ENCODE assay signal across 8 cellular contexts in the genomic region with DNA sequence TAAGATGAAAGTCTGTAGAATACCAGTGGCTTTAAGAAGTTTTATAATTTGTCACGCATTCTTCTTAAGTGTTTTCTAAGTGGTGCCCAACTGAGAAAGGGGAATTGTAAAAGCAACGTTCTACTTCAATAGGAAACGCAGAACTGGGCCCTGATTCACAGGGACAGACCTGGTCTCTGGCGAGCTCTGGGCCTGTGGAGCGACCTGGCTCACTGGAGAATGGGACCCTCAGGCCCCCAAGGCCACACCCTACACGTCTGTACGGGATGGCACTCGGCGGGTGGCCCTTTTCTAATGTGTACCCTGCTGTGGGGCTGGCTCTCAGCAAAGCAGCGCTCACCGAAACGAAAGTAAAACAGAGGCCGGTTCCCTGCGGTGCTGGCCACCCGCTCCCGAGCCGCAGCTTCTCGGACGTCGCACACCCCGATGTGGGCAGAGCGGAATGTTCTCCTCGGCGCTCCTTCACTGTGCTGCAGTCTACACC.
DNase-seq lines count a peak whose midpoint lies in the region; ATAC-seq and TF ChIP-seq lines count a peak whose summit lies in the region.

No MANE protein-coding gene starts in this region.

- no peak overlapping the region for H4K8ac ChIP-seq in H9 (replicated peaks; ENCODE audit: insufficient read length, low read depth, low read length)

- H3K4me1 ChIP-seq in H9 (ENCODE audit: insufficient read depth, low read length) (peaks cover 2% of the 10 kb centered on the region; the same call in 1 of the 2 replicates), SJSA1 (replicated peaks) (peaks cover 3% of the 10 kb centered on the region), mesodermal cell (ENCODE audit: control insufficient read depth, insufficient read depth, low read length, poor library complexity, severe bottlenecking) (peaks cover 19% of the 10 kb centered on the region), aorta (ENCODE audit: control insufficient read depth in 1 of 2, insufficient read depth in 2 of 2, low read length in 2 of 2) (no peaks in the 10 kb centered on the region)

- H3K79me1 ChIP-seq in H9 (ENCODE audit: insufficient read depth, low read depth, low read length, poor library complexity, severe bottlenecking): no peaks in the 10 kb centered on the region

- H3K14ac ChIP-seq in H9 (ENCODE audit: insufficient read depth, low read length): no peak overlapping the region

- POLR2A ChIA-PET in BJ (lab: Charles Lee): no interaction called here

- H3K9ac ChIP-seq in H9 (ENCODE audit: extremely low read depth, insufficient read length, low read length): no peak overlapping the region

- no peak overlapping the region for H3T11ph ChIP-seq in H9 (ENCODE audit: low read length)

- no peak overlapping the region for H3K4me2 ChIP-seq in H9 (ENCODE audit: insufficient read depth, insufficient read length, low read length)

- no peaks in the 10 kb centered on the region for H3K9me3 Mint-ChIP-seq in H9

- H3K56ac ChIP-seq in H9 (ENCODE audit: insufficient read length, low read depth, low read length): no peak overlapping the region

- no peak for DNase-seq in BJ (ENCODE audit: low read depth)
- DNase-seq in H9: peak; percentile 35
- peak; percentile 51 to 59 for DNase-seq in SJSA1 (ENCODE audit: low read depth in 1 of 2, low spot score in 2 of 2)
- DNase-seq in aorta: peak; percentile 66 to 81
- no peak for DNase-seq in NCI-H446 (lab: John Stamatoyannopoulos, UW)
- no peak for DNase-seq in MV-4-11 (lab: John Stamatoyannopoulos, UW)

- CTCF ChIA-PET in BJ (lab: Yijun Ruan, JAX): interaction anchor here (1.1 to 1.4 kb wide), 2 partner anchors 26 kb away, joined by 3 read pairs; no protein-coding TSS in a partner anchor

- no peaks in the 10 kb centered on the region for H3K79me2 ChIP-seq in H9 (ENCODE audit: insufficient read depth, low read length)

- no peaks in the 10 kb centered on the region for H3K23me2 ChIP-seq in H9 (ENCODE audit: insufficient read length, low read depth, low read length, poor library complexity, severe bottlenecking)

- H3K23ac ChIP-seq in H9 (ENCODE audit: insufficient read length, low read depth, low read length): no peak overlapping the region

- no peak overlapping the region for H3K18ac ChIP-seq in H9 (ENCODE audit: insufficient read length, low read depth, low read length)

- H2BK20ac ChIP-seq in H9 (ENCODE audit: low read depth, low read length, poor library complexity, severe bottlenecking): no peak overlapping the region

- H4K91ac ChIP-seq in H9 (ENCODE audit: insufficient read length, low read depth, low read length): no peak overlapping the region

- H3K27ac ChIP-seq in H9 (ENCODE audit: insufficient read length, low read depth, low read length) (no peak overlapping the region), SJSA1 (peak overlapping the region; percentile 56), cingulate gyrus (ENCODE audit: low read depth, low read length) (peak overlapping the region; percentile 82), mesodermal cell (ENCODE audit: low read depth, low read length, severe bottlenecking) (no peak overlapping the region), aorta (ENCODE audit: low read depth in 1 of 2, low read length in 2 of 2) (peak overlapping the region in 1 of 2 donors; percentile 75)

- H3K4me3 Mint-ChIP-seq in H9: peak overlapping the region in 1 of 2 experiments; percentile 60; a peak in 2 of 5 replicates

- intact Hi-C loops in aorta (cut with DNase I): no loop called here

- WGBS in H9 (ENCODE audit: extremely low coverage, insufficient read length, low lambda C conversion rate): no CpG with 5 or more reads among the region's 24 CpGs
- WGBS in mesodermal cell (ENCODE audit: insufficient coverage in 2 of 2), 2 experiments: 35 to 36% methylated on average over 21 to 22 of the region's 24 CpGs
- 31 to 41% methylated on average over 24 of the region's 24 CpGs for WGBS in aorta, 2 donors

- H3K9me3 ChIP-seq in H9 (ENCODE audit: control insufficient read depth, low read depth, low read length): no peaks in the 10 kb centered on the region
- no peaks in the 10 kb centered on the region for H3K9me3 ChIP-seq in SJSA1 (replicated peaks)
- no peaks in the 10 kb centered on the region for H3K9me3 ChIP-seq in mesodermal cell (ENCODE audit: control insufficient read depth, low read length)
- H3K9me3 ChIP-seq in aorta (ENCODE audit: control insufficient read depth, low read length): no peaks in the 10 kb centered on the region

- peak; percentile 81 for ATAC-seq in aorta (ENCODE audit: low FRiP score)

- no peaks in the 10 kb centered on the region for H4K20me1 ChIP-seq in H9 (ENCODE audit: control insufficient read depth, insufficient read depth, insufficient read length)

- peaks cover 19 to 21% of the 10 kb centered on the region in 2 experiments for H3K4me1 Mint-ChIP-seq in H9

- H3K27me3 Mint-ChIP-seq in H9 (ENCODE audit: low read depth): peaks cover 3% of the 10 kb centered on the region

- 0 out of 7 replicates have a peak overlapping the region, but pooled peaks of 1 of the 3 experiments have one; percentile 44 for H3K27ac Mint-ChIP-seq in H9

- H3K4me3 ChIP-seq in BJ (ENCODE audit: low read depth, low read length) (0 out of 2 replicates have a peak overlapping the region, but pooled peaks have one; percentile 5), SJSA1 (peak overlapping the region; percentile 42), mesodermal cell (ENCODE audit: extremely low read depth, insufficient read depth, low read length, poor library complexity, severe bottlenecking) (peak overlapping the region; percentile 8), aorta (ENCODE audit: low read length in 2 of 2) (peak overlapping the region; percentile 44 to 53)

- H2BK5ac ChIP-seq in H9 (ENCODE audit: insufficient read length, low read length): no peak overlapping the region

- H3K36me3 Mint-ChIP-seq in H9 (ENCODE audit: insufficient read depth in 1 of 3, low read depth in 3 of 3): peaks cover 0 to 7% (median 3%) of the 10 kb centered on the region in 3 experiments; a peak in 3 of 7 replicates

- H2BK12ac ChIP-seq in H9 (ENCODE audit: insufficient read length, low read depth, low read length): no peak overlapping the region

- TF ChIP-seq CTCF in BJ (IDR thresholded peaks at IDR 0.05; ENCODE audit: insufficient read depth, low read depth, low read length): no peak
- TF ChIP-seq CTCF in H9 (conservative IDR thresholded peaks at IDR 0.05): no peak

- no peak overlapping the region for H2AK5ac ChIP-seq in H9 (ENCODE audit: insufficient read length, low read length)

- H3K4ac ChIP-seq in H9 (ENCODE audit: low read depth, low read length): no peak overlapping the region

- H4K5ac ChIP-seq in H9 (ENCODE audit: insufficient read length, low read depth, low read length): no peak overlapping the region

- H3K27me3 ChIP-seq in BJ (ENCODE audit: control insufficient read depth, insufficient read depth, low read length) (no peaks in the 10 kb centered on the region), H9 (ENCODE audit: insufficient read depth, low read length) (no peaks in the 10 kb centered on the region), SJSA1 (replicated peaks) (no peaks in the 10 kb centered on the region), aorta (ENCODE audit: control insufficient read depth in 1 of 2, insufficient read depth in 2 of 2, low read length in 1 of 2) (no peaks in the 10 kb centered on the region)

- no peak overlapping the region for H2BK15ac ChIP-seq in H9 (ENCODE audit: low read depth, low read length)

- no peak overlapping the region for H2AFZ ChIP-seq in H9 (ENCODE audit: low read length)

- peaks cover 4% of the 10 kb centered on the region for H3K36me3 ChIP-seq in BJ (ENCODE audit: control insufficient read depth, insufficient read depth, low read length)
- peaks cover 49% of the 10 kb centered on the region for H3K36me3 ChIP-seq in SJSA1
- H3K36me3 ChIP-seq in mesodermal cell (ENCODE audit: control insufficient read depth, insufficient read depth, low read length): peaks cover 19% of the 10 kb centered on the region
- H3K36me3 ChIP-seq in aorta (ENCODE audit: control insufficient read depth in 1 of 2, insufficient read depth in 2 of 2, low read length in 1 of 2): no peaks in the 10 kb centered on the region

- no peak overlapping the region for H2BK120ac ChIP-seq in H9 (ENCODE audit: low read depth, low read length, poor library complexity, severe bottlenecking)

Comparison
In these comparisons a context has a peak if more than half of its experiments do, and no peak if none do; other contexts are left out.
1. DNase-seq: peak in H9 (single experiment), SJSA1 (2 of 2) and aorta (2 of 2); none in BJ (single experiment), NCI-H446 (0 of 2) and MV-4-11 (single experiment).
2. H3K27ac ChIP-seq: peak in SJSA1 (single experiment) and cingulate gyrus (single experiment); none in H9 (single experiment) and mesodermal cell (single experiment).
3. Peak in every context shown above with its lines, with median percentiles within 50 percentile points of each other: H3K4me3 ChIP-seq.